1 cellular context compared by ENCODE assay signal in genomic region chr14:102219316-102219715, GRCh38.
TF ChIP-seq lines count a peak whose summit lies in the region.

No MANE protein-coding gene starts in this region.

TF ChIP-seq in HEK293, 187 proteins besides CTCF, POLR2A, EP300 and RAD21:
- no peak for TF ChIP-seq PRDM6 (tag by site-specific recombination; IDR thresholded peaks at IDR 0.05)
- peak; percentile 29; the same call in 1 of the 2 replicates for TF ChIP-seq ZIC2 (tag by site-specific recombination; IDR thresholded peaks at IDR 0.05)
